Comparison of ENCODE assay signal across 1 cellular context in genomic region chr20:45848421-45848820, GRCh38.
TF ChIP-seq lines count a peak whose summit lies in the region.

No MANE protein-coding gene starts in this region.

TF ChIP-seq in H1, 55 proteins besides CTCF, POLR2A, EP300 and RAD21:
- no peak for TF ChIP-seq CHD7 (IDR thresholded peaks at IDR 0.05; ENCODE audit: insufficient replicate concordance, low read length)
- no peak for TF ChIP-seq HDAC2 (IDR thresholded peaks at IDR 0.05; ENCODE audit: borderline replicate concordance in 1 of 2, low read depth in 2 of 2, low read length in 2 of 2)
- TF ChIP-seq RBBP5 (IDR thresholded peaks at IDR 0.05; ENCODE audit: borderline replicate concordance, low read depth, low read length): no peak
- TF ChIP-seq E2F6 (IDR thresholded peaks at IDR 0.05): no peak
- no peak for TF ChIP-seq CHD2 (IDR thresholded peaks at IDR 0.05; ENCODE audit: low read length)
- no peak for TF ChIP-seq SIRT6 (IDR thresholded peaks at IDR 0.05; ENCODE audit: low read length)
